Comparison of ENCODE assay signal across 1 cellular context in the genomic region with DNA sequence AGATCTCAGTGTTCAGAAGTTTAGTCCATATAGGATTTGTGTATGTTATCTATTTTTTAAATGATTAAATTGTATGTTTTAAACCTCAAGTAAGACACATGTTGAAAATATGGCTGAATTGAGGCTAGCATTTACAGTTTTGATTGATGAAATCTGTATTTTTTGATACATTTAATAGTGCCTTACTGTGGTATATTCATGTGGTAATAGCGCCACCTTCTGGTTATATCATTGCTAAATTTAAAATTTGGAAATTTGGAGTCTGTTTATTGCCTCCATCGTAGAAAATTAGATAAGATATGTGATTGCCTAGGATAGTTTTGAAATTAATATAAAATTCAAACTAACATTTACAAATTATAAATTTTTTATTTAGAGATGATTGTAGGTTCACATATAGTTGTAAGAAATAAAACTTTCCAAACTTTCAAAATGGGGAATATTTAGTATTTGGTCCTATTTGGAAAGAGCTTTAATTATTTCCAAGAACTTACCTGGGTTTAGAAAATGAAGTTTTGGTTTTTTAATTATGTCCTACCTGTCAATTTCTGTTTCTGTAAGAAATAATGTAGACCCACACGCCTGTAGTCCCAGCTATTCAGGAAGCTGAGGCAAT.
TF ChIP-seq lines count a peak whose summit lies in the region.

No MANE protein-coding gene starts in this region.

TF ChIP-seq in HCT116, 20 proteins besides CTCF, POLR2A, EP300 and RAD21:
- TF ChIP-seq POLR2AphosphoS5 (IDR thresholded peaks at IDR 0.05; ENCODE audit: low read depth, low read length) = no peak
- TF ChIP-seq YY1 (IDR thresholded peaks at IDR 0.05; ENCODE audit: extremely low read depth, insufficient replicate concordance, low read depth, low read length) = no peak
- no peak for TF ChIP-seq SIN3A (IDR thresholded peaks at IDR 0.05; ENCODE audit: low read depth)
- no peak for TF ChIP-seq SRF (IDR thresholded peaks at IDR 0.05; ENCODE audit: low read depth)
- no peak for TF ChIP-seq CBX3 (IDR thresholded peaks at IDR 0.05; ENCODE audit: low read depth)
- no peak for TF ChIP-seq EZH2phosphoT487 (IDR thresholded peaks at IDR 0.05; ENCODE audit: borderline replicate concordance)
- 0 out of 2 replicates have a peak, but pooled peaks have one; percentile 29 for TF ChIP-seq CEBPB (IDR thresholded peaks at IDR 0.05; ENCODE audit: low read depth)
- no peak for TF ChIP-seq TCF7L2 (IDR thresholded peaks at IDR 0.05; ENCODE audit: borderline replicate concordance, extremely low read depth, insufficient read depth, insufficient read length)
